16 cellular contexts compared by ENCODE assay signal in genomic region chr18:47881042-47881441, GRCh38. TPM values are rescaled to one million over a fixed set of nuclear protein-coding genes. Genes with fewer than 3 reads are reported as not detected.
DNase-seq lines count a peak whose midpoint lies in the region; ATAC-seq, FAIRE-seq and TF ChIP-seq lines count a peak whose summit lies in the region.
"Had no signal": no experiment of that assay in that cellular context is flagged by ENCODE, and none has a peak within 500 bp of the region (broad histone marks: within the 10 kb centered on the region; RNA-seq: fewer than 3 reads in every experiment).

No MANE protein-coding gene starts in this region.

- H3K27ac Mint-ChIP-seq in activated T-helper 1 cell treated with anti-CD3 and anti-CD28 coated beads, Interleukin-12 subunit alpha, Interleukin-12 subunit beta, Interleukin-2, Interleukin-4 antibody, amounts not matched to agents 30 ng/mL and 10 ng/mL and 1 ng/mL, durations not matched to agents 14 hours and 24 hours and 36 hours: peak overlapping the region; percentile 27
- H3K27ac Mint-ChIP-seq in mesothelial cell of epicardium (peak overlapping the region; percentile 80), glutamatergic neuron (ENCODE audit: unreplicated experiment) (no peak overlapping the region)

- TF ChIP-seq RAD21 in HepG2 (CRISPR knock-in tag; IDR thresholded peaks at IDR 0.05): no peak

- peaks cover 5 to 14% of the 10 kb centered on the region in 2 experiments; a peak in 2 of 5 replicates for H3K36me3 ChIP-seq in HepG2 (replicated peaks in 1 of 2; ENCODE audit: control insufficient read depth in 1 of 2, insufficient read depth in 2 of 2, low read length in 2 of 2)
- H3K36me3 ChIP-seq in right lobe of liver: peaks cover 0 to 2% (median 0%) of the 10 kb centered on the region in 4 donors

- H3K36me3 Mint-ChIP-seq in activated T-helper 1 cell treated with anti-CD3 and anti-CD28 coated beads, Interleukin-12 subunit alpha, Interleukin-12 subunit beta, Interleukin-2, Interleukin-4 antibody, amounts not matched to agents 30 ng/mL and 10 ng/mL and 1 ng/mL, durations not matched to agents 14 hours and 24 hours and 36 hours (ENCODE audit: low read depth): peaks cover 42% of the 10 kb centered on the region
- H3K36me3 Mint-ChIP-seq in mesothelial cell of epicardium: peaks cover 15% of the 10 kb centered on the region
- no peaks in the 10 kb centered on the region for H3K36me3 Mint-ChIP-seq in glutamatergic neuron (ENCODE audit: unreplicated experiment)

- FAIRE-seq in HepG2 (lab: Jason Lieb, UNC): no peak

- H3K9me3 ChIP-seq in HepG2 (ENCODE audit: low read length) (no peaks in the 10 kb centered on the region), right lobe of liver (no peaks in the 10 kb centered on the region)
- H3K9me3 ChIP-seq: HAP-1 had no signal

- DNase-seq in HepG2 (ENCODE audit: low spot score) (no peak), right lobe of liver (no peak), mesothelial cell of epicardium (ENCODE audit: low spot score in 2 of 2, unreplicated experiment in 2 of 2) (no peak), glutamatergic neuron (no peak), NK-92 (lab: John Stamatoyannopoulos, UW; ENCODE audit: unreplicated experiment) (no peak), 8988T (no peak)
- DNase-seq in activated T-helper 1 cell treated with anti-CD3 and anti-CD28 coated beads, Interleukin-12 subunit alpha, Interleukin-12 subunit beta, Interleukin-2, Interleukin-4 antibody, amounts not matched to agents 30 ng/mL and 10 ng/mL and 1 ng/mL, durations not matched to agents 14 hours and 24 hours and 36 hours (ENCODE audit: low spot score): no peak
- DNase-seq: COR-L47, NCI-H1105 treated with DMSO at 0.1 percent for 48 hours, NCI-H1694 treated with DMSO at 0.1 percent for 48 hours, NCI-H2107, NCI-H2227 treated with DMSO at 0.1 percent for 48 hours, NCI-H524, SHP77 treated with DMSO at 0.1 percent for 48 hours had no signal

- H3K27me3 ChIP-seq in HepG2 (ENCODE audit: control insufficient read depth in 1 of 2, insufficient read depth in 2 of 2, low read length in 2 of 2) (no peaks in the 10 kb centered on the region), right lobe of liver (no peaks in the 10 kb centered on the region)

- peaks cover 30% of the 10 kb centered on the region for H3K4me1 Mint-ChIP-seq in activated T-helper 1 cell treated with anti-CD3 and anti-CD28 coated beads, Interleukin-12 subunit alpha, Interleukin-12 subunit beta, Interleukin-2, Interleukin-4 antibody, amounts not matched to agents 30 ng/mL and 10 ng/mL and 1 ng/mL, durations not matched to agents 14 hours and 24 hours and 36 hours (ENCODE audit: low read depth)
- peaks cover 46% of the 10 kb centered on the region for H3K4me1 Mint-ChIP-seq in mesothelial cell of epicardium
- H3K4me1 Mint-ChIP-seq in glutamatergic neuron (ENCODE audit: low read depth, unreplicated experiment): no peaks in the 10 kb centered on the region

- H2AFZ ChIP-seq in HepG2 (ENCODE audit: low read length): no peak overlapping the region

- intact Hi-C loops in HepG2 (cut with micrococcal nuclease; ENCODE audit: unreplicated experiment): no loop called here
- intact Hi-C loops in right lobe of liver (cut with DNase I): no loop called here
- intact Hi-C loops in activated T-helper 1 cell treated with anti-CD3 and anti-CD28 coated beads, Interleukin-12 subunit alpha, Interleukin-12 subunit beta, Interleukin-2, Interleukin-4 antibody, amounts not matched to agents 30 ng/mL and 10 ng/mL and 1 ng/mL, durations not matched to agents 14 hours and 24 hours and 36 hours (cut with micrococcal nuclease): loop anchor here (2.0 kb wide), 1 partner anchor 14 kb away; no protein-coding TSS in a partner anchor

- H3K9me3 Mint-ChIP-seq in activated T-helper 1 cell treated with anti-CD3 and anti-CD28 coated beads, Interleukin-12 subunit alpha, Interleukin-12 subunit beta, Interleukin-2, Interleukin-4 antibody, amounts not matched to agents 30 ng/mL and 10 ng/mL and 1 ng/mL, durations not matched to agents 14 hours and 24 hours and 36 hours: no peaks in the 10 kb centered on the region
- H3K9me3 Mint-ChIP-seq in mesothelial cell of epicardium (peaks cover 8% of the 10 kb centered on the region), glutamatergic neuron (ENCODE audit: unreplicated experiment) (no peaks in the 10 kb centered on the region)

- no peak overlapping the region for H3K9ac ChIP-seq in HepG2 (ENCODE audit: insufficient read depth, low read depth, low read length)

- TF ChIP-seq POLR2A in HepG2 (IDR thresholded peaks at IDR 0.05; ENCODE audit: insufficient read depth in 1 of 2, low read depth in 2 of 2, low read length in 2 of 2) (no peak), right lobe of liver (IDR thresholded peaks at IDR 0.05) (no peak)

- no peak overlapping the region for H3K4me3 Mint-ChIP-seq in activated T-helper 1 cell treated with anti-CD3 and anti-CD28 coated beads, Interleukin-12 subunit alpha, Interleukin-12 subunit beta, Interleukin-2, Interleukin-4 antibody, amounts not matched to agents 30 ng/mL and 10 ng/mL and 1 ng/mL, durations not matched to agents 14 hours and 24 hours and 36 hours
- H3K4me3 Mint-ChIP-seq in mesothelial cell of epicardium (no peak overlapping the region), glutamatergic neuron (ENCODE audit: unreplicated experiment) (no peak overlapping the region)

- CTCF ChIA-PET in HepG2 (lab: Yijun Ruan, JAX; ENCODE audit: low intra/inter-chr PET ratio, low total read pairs): no interaction called here

- H4K20me1 ChIP-seq in HepG2 (ENCODE audit: insufficient read depth, low read length): no peaks in the 10 kb centered on the region

- no peaks in the 10 kb centered on the region for H3K27me3 Mint-ChIP-seq in activated T-helper 1 cell treated with anti-CD3 and anti-CD28 coated beads, Interleukin-12 subunit alpha, Interleukin-12 subunit beta, Interleukin-2, Interleukin-4 antibody, amounts not matched to agents 30 ng/mL and 10 ng/mL and 1 ng/mL, durations not matched to agents 14 hours and 24 hours and 36 hours (ENCODE audit: insufficient read depth)
- H3K27me3 Mint-ChIP-seq in mesothelial cell of epicardium (ENCODE audit: low read depth): no peaks in the 10 kb centered on the region
- no peaks in the 10 kb centered on the region for H3K27me3 Mint-ChIP-seq in glutamatergic neuron (ENCODE audit: unreplicated experiment)

- H3K27ac ChIP-seq in HepG2 (ENCODE audit: extremely low read length, insufficient read depth, low read length) (no peak overlapping the region), right lobe of liver (no peak overlapping the region)
- H3K27ac ChIP-seq: HL-60 had no signal

- 47% methylated on average over 2 of the region's 3 CpGs for WGBS in HepG2 (ENCODE audit: low lambda C conversion rate)
- 89% methylated on average over 3 of the region's 3 CpGs for WGBS in right lobe of liver (ENCODE audit: insufficient coverage, low coverage, low lambda C conversion rate, missing lambda C conversion rate)

- no peak overlapping the region for H3K4me2 ChIP-seq in HepG2 (ENCODE audit: low read depth, low read length)

- no peak for TF ChIP-seq EP300 in HepG2 (IDR thresholded peaks at IDR 0.05; ENCODE audit: low read depth in 2 of 2, low read length in 2 of 2)
- no peak for TF ChIP-seq EP300 in HepG2 (CRISPR knock-in tag; IDR thresholded peaks at IDR 0.05; ENCODE audit: borderline replicate concordance)

- peaks cover 20% of the 10 kb centered on the region for H3K4me1 ChIP-seq in HepG2 (ENCODE audit: insufficient read depth, low read length)
- H3K4me1 ChIP-seq in right lobe of liver: no peaks in the 10 kb centered on the region
- H3K4me1 ChIP-seq: HAP-1 had no signal

- POLR2A ChIA-PET in HepG2 (lab: Yijun Ruan, JAX): no interaction called here

- H3K79me2 ChIP-seq in HepG2 (ENCODE audit: insufficient read depth, low read length): peaks cover 13% of the 10 kb centered on the region

- in situ Hi-C loops in HepG2 (cut with HindIII; ENCODE audit: extremely low pct_ligation_motif_present, low pct_unique_long_range_greater_than_20kb): no loop called here

- no peak overlapping the region for H3K4me3 ChIP-seq in HepG2 (replicated peaks in 1 of 3; ENCODE audit: insufficient read depth in 1 of 3, low read depth in 2 of 3, low read length in 3 of 3)
- H3K4me3 ChIP-seq in right lobe of liver: no peak overlapping the region
- H3K4me3 ChIP-seq: HAP-1 had no signal

- TF ChIP-seq CTCF in HepG2 (CRISPR knock-in tag; IDR thresholded peaks at IDR 0.05) (no peak), right lobe of liver (IDR thresholded peaks at IDR 0.05) (no peak), mesothelial cell of epicardium (IDR thresholded peaks at IDR 0.05; ENCODE audit: unreplicated experiment) (no peak), glutamatergic neuron (IDR thresholded peaks at IDR 0.05; ENCODE audit: partially characterized antibody, unreplicated experiment) (no peak)

- BruUV-seq in HepG2 (replicated peaks; lab: Mats Ljungman, UMichigan): TSS peak; percentile 13

- no peak for ATAC-seq in HepG2
- ATAC-seq in right lobe of liver: no peak

RNA-seq across cellular contexts. Expression of gene SMAD2, which starts 49.4 kb away (rescaled TPM):
- total RNA-seq in HepG2 (2016; rRNA removed; fragmentation: Illumina TruSeq; extraction: Trizol) (96.2 and 132 TPM in 2 replicates), right lobe of liver (10 to 100 TPM; 31.2 to 46.1 (median 36.0) TPM), mesothelial cell of epicardium (161 to 164 TPM (median 164 TPM) in 3 replicates), glutamatergic neuron (ENCODE audit: unreplicated experiment) (134 TPM)
- 162 and 182 TPM in 2 replicates for total RNA-seq in HepG2 (2016; cell fraction: cytosol; rRNA removed; fragmentation: Illumina TruSeq; extraction: Trizol; ENCODE audit: low read depth)
- 95.6 and 122 TPM in 2 replicates for total RNA-seq in HepG2 (2016; cell fraction: insoluble cytoplasmic fraction; rRNA removed; fragmentation: Illumina TruSeq; extraction: Trizol)
- total RNA-seq in HepG2 (2016; cell fraction: membrane; rRNA removed; fragmentation: Illumina TruSeq; extraction: Trizol): 148 and 164 TPM in 2 replicates
- 74.9 and 75.8 TPM in 2 replicates for total RNA-seq in HepG2 (2016; cell fraction: nucleus; rRNA removed; fragmentation: Illumina TruSeq; extraction: Trizol)
- 34.0 and 40.2 TPM in 2 replicates for polyA plus RNA-seq in HepG2 (2011; rRNA removed)
- polyA plus RNA-seq in HepG2 (2011; cell fraction: cytosol; rRNA removed): 22.8 and 32.4 TPM in 2 replicates
- polyA plus RNA-seq in HepG2 (2011; cell fraction: nucleus; rRNA removed): 16.3 and 21.0 TPM in 2 replicates
- 48.7 and 54.8 TPM in 2 replicates for polyA plus RNA-seq in HepG2 (2012)
- 61.1 and 63.8 TPM in 2 replicates for polyA plus RNA-seq in HepG2 (2016; cell fraction: cytosol; fragmentation: Illumina TruSeq; extraction: Trizol; ENCODE audit: low read depth)
- polyA plus RNA-seq in HepG2 (2016; cell fraction: insoluble cytoplasmic fraction; fragmentation: Illumina TruSeq; extraction: Trizol; ENCODE audit: low read depth): 69.3 and 70.0 TPM in 2 replicates
- polyA plus RNA-seq in HepG2 (2016; cell fraction: membrane; fragmentation: Illumina TruSeq; extraction: Trizol; ENCODE audit: low read depth): 82.3 and 86.6 TPM in 2 replicates
- 36.9 and 38.6 TPM in 2 replicates for polyA plus RNA-seq in HepG2 (2016; cell fraction: nucleus; fragmentation: Illumina TruSeq; extraction: Trizol; ENCODE audit: insufficient read depth, low read depth)
- polyA minus RNA-seq in HepG2 (2011; rRNA and poly(A)+ RNA removed; ENCODE audit: low replicate concordance): 48.2 and 195 TPM in 2 replicates
- polyA minus RNA-seq in HepG2 (2011; cell fraction: cytosol; rRNA and poly(A)+ RNA removed): 51.8 and 65.1 TPM in 2 replicates
- polyA minus RNA-seq in HepG2 (2011; cell fraction: nucleus; rRNA and poly(A)+ RNA removed): 86.8 and 96.2 TPM in 2 replicates
- total RNA-seq in activated T-helper 1 cell treated with anti-CD3 and anti-CD28 coated beads, Interleukin-12 subunit alpha, Interleukin-12 subunit beta, Interleukin-2, Interleukin-4 antibody, amounts not matched to agents 30 ng/mL and 10 ng/mL and 1 ng/mL, durations not matched to agents 14 hours and 24 hours and 36 hours: 383 and 409 TPM in 2 replicates
